In genomic region chr13:51764184-51765141, GRCh38 we compare ENCODE assay signal across 8 cellular contexts. TPM values are rescaled to one million over a fixed set of nuclear protein-coding genes. Genes with fewer than 3 reads are reported as not detected.
A peak's percentile ranks its signal among the peaks of the same experiment; 100 is the strongest.
DNase-seq lines count a peak whose midpoint lies in the region; ATAC-seq and TF ChIP-seq lines count a peak whose summit lies in the region.

No MANE protein-coding gene starts in this region.

- peak; percentile 70 for DNase-seq in DMS153 (lab: John Stamatoyannopoulos, UW)
- DNase-seq in Jurkat, Clone E6-1 (ENCODE audit: low read depth, low spot score): peak; percentile 37
- peak; percentile 55 for DNase-seq in activated CD4-positive, alpha-beta memory T cell treated with anti-CD3 and anti-CD28 coated beads, Interleukin-2, amount 10 ng/mL, durations not matched to agents 7 days and 5 days
- peak; percentile 87 for DNase-seq in epithelial cell of proximal tubule (ENCODE audit: low read depth)
- DNase-seq in nephron progenitor cell: no peak
- no peak for DNase-seq in HUDEP-2 (lab: John Stamatoyannopoulos, UW; ENCODE audit: unreplicated experiment in 76 of 76)

- H3K27me3 ChIP-seq in stomach smooth muscle (ENCODE audit: control insufficient read depth in 1 of 2, insufficient read depth in 2 of 2, low read length in 2 of 2): no peaks in the 10 kb centered on the region

- no peaks in the 10 kb centered on the region for H3K9me3 ChIP-seq in stomach smooth muscle (ENCODE audit: control insufficient read depth in 2 of 2, low read length in 2 of 2)

- CTCF ChIA-PET in activated CD4-positive, alpha-beta memory T cell treated with anti-CD3 and anti-CD28 coated beads, Interleukin-2, amount 10 ng/mL, durations not matched to agents 7 days and 5 days (lab: Charles Lee): interaction anchor here (0.8 to 1.5 kb wide), 9 partner anchors 20 to 330 kb away, joined by 3 to 6 read pairs (median 3); no protein-coding TSS in a partner anchor

- H3K36me3 Mint-ChIP-seq in activated CD4-positive, alpha-beta memory T cell treated with anti-CD3 and anti-CD28 coated beads, Interleukin-2, amount 10 ng/mL, durations not matched to agents 7 days and 5 days (ENCODE audit: low read depth): peaks cover 16% of the 10 kb centered on the region
- peaks cover 17% of the 10 kb centered on the region for H3K36me3 Mint-ChIP-seq in nephron progenitor cell (ENCODE audit: low read depth)

- peaks cover 16% of the 10 kb centered on the region for H3K4me1 ChIP-seq in stomach smooth muscle (ENCODE audit: control insufficient read depth, insufficient read depth, low read length)

- peaks cover 23% of the 10 kb centered on the region for H3K4me1 Mint-ChIP-seq in activated CD4-positive, alpha-beta memory T cell treated with anti-CD3 and anti-CD28 coated beads, Interleukin-2, amount 10 ng/mL, durations not matched to agents 7 days and 5 days
- H3K4me1 Mint-ChIP-seq in nephron progenitor cell: peaks cover 36% of the 10 kb centered on the region

- no peaks in the 10 kb centered on the region for H3K9me3 Mint-ChIP-seq in activated CD4-positive, alpha-beta memory T cell treated with anti-CD3 and anti-CD28 coated beads, Interleukin-2, amount 10 ng/mL, durations not matched to agents 7 days and 5 days
- H3K9me3 Mint-ChIP-seq in nephron progenitor cell: no peaks in the 10 kb centered on the region

- peak overlapping the region; percentile 62 for H3K4me3 Mint-ChIP-seq in activated CD4-positive, alpha-beta memory T cell treated with anti-CD3 and anti-CD28 coated beads, Interleukin-2, amount 10 ng/mL, durations not matched to agents 7 days and 5 days
- H3K4me3 Mint-ChIP-seq in nephron progenitor cell: no peak overlapping the region

- H3K36me3 ChIP-seq in stomach smooth muscle (ENCODE audit: control insufficient read depth in 2 of 2, insufficient read depth in 2 of 2, low read length in 2 of 2): peaks cover 7 to 15% of the 10 kb centered on the region in 2 donors

- peak overlapping the region; percentile 80 for H3K27ac Mint-ChIP-seq in activated CD4-positive, alpha-beta memory T cell treated with anti-CD3 and anti-CD28 coated beads, Interleukin-2, amount 10 ng/mL, durations not matched to agents 7 days and 5 days
- peak overlapping the region; percentile 45 for H3K27ac Mint-ChIP-seq in nephron progenitor cell

- no peak overlapping the region for H3K9ac ChIP-seq in stomach smooth muscle (ENCODE audit: low read length in 2 of 2)

- POLR2A ChIA-PET in activated CD4-positive, alpha-beta memory T cell treated with anti-CD3 and anti-CD28 coated beads, Interleukin-2, amount 10 ng/mL, durations not matched to agents 7 days and 5 days (lab: Charles Lee): interaction anchor here (0.7 to 3.0 kb wide), 11 partner anchors 23 to 312 kb away, joined by 3 to 22 read pairs (median 3); partner anchors contain the start of gene INTS6

- ATAC-seq in GM21423 (IDR thresholded peaks at IDR 0.05; ENCODE audit: unreplicated experiment): peak; percentile 80

- H3K27me3 Mint-ChIP-seq in activated CD4-positive, alpha-beta memory T cell treated with anti-CD3 and anti-CD28 coated beads, Interleukin-2, amount 10 ng/mL, durations not matched to agents 7 days and 5 days: no peaks in the 10 kb centered on the region
- no peaks in the 10 kb centered on the region for H3K27me3 Mint-ChIP-seq in nephron progenitor cell (ENCODE audit: low read depth, poor library complexity)

- no peak overlapping the region for H3K4me3 ChIP-seq in Jurkat, Clone E6-1 (ENCODE audit: low read length)
- H3K4me3 ChIP-seq in epithelial cell of proximal tubule (ENCODE audit: low read depth, low read length): peak overlapping the region; percentile 24
- H3K4me3 ChIP-seq in stomach smooth muscle (ENCODE audit: low read length in 2 of 2): peak overlapping the region in 1 of 2 donors; percentile 35

- TF ChIP-seq CTCF in epithelial cell of proximal tubule (conservative IDR thresholded peaks at IDR 0.05; ENCODE audit: low read depth, low read length) (peak; percentile 10), nephron progenitor cell (IDR thresholded peaks at IDR 0.05) (no peak)

- H3K27ac ChIP-seq in stomach smooth muscle (ENCODE audit: low read length): peak overlapping the region; percentile 69

RNA-seq across cellular contexts. Expression of gene DHRS12, which starts 39.5 kb away (rescaled TPM):
- 12.1 TPM for polyA plus RNA-seq in Jurkat, Clone E6-1 (2012; ENCODE audit: insufficient read depth, insufficient read length)
- total RNA-seq in activated CD4-positive, alpha-beta memory T cell treated with anti-CD3 and anti-CD28 coated beads, Interleukin-2, amount 10 ng/mL, durations not matched to agents 7 days and 5 days: 1 to 10 TPM; 5.0 to 6.4 TPM
- total RNA-seq in epithelial cell of proximal tubule: 2.4 and 5.5 TPM in 2 replicates

Comparison
In these comparisons a context has a peak if more than half of its experiments do, and no peak if none do; other contexts are left out.
1. DNase-seq: peak in DMS153 (single experiment), Jurkat, Clone E6-1 (single experiment), activated CD4-positive, alpha-beta memory T cell treated with anti-CD3 and anti-CD28 coated beads, Interleukin-2, amount 10 ng/mL, durations not matched to agents 7 days and 5 days (single experiment) and epithelial cell of proximal tubule (single experiment); none in nephron progenitor cell (single experiment) and HUDEP-2 (0 of 76).